Comparison of ENCODE assay signal across 14 cellular contexts in the genomic region with DNA sequence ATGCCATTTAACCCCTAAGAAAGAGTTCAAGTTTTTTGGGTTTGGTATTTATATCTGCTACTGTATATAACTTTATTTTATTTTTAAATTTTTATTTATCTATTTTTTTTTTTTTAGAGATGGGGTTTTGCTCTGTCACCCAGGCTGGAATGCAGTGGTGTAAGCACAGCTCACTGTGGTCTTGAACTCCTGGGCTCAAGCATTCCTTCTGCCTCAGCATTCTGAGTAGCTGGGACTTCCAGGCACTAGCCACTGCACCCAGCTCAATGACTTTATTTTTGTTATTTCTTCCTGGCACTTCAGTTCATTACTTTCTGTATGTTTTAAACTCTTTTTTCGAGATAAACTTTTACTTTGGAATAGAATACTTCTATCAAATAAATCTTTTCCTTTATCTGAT. TPM values are rescaled to one million over a fixed set of nuclear protein-coding genes. Genes with fewer than 3 reads are reported as not detected.
DNase-seq lines count a peak whose midpoint lies in the region; ATAC-seq and TF ChIP-seq lines count a peak whose summit lies in the region.
"Had no signal": no experiment of that assay in that cellular context is flagged by ENCODE, and none has a peak within 500 bp of the region (broad histone marks: within the 10 kb centered on the region; RNA-seq: fewer than 3 reads in every experiment).

No MANE protein-coding gene starts in this region.

- peak; percentile 33 for DNase-seq in EH (ENCODE audit: low read depth)
- DNase-seq in HFFc6 = peak; percentile 12
- DNase-seq in brain microvascular endothelial cell = peak; percentile 11
- DNase-seq in myocyte (ENCODE audit: low read depth) = peak; percentile 5
- no peak for DNase-seq in NCI-H2227 (lab: John Stamatoyannopoulos, UW; ENCODE audit: unreplicated experiment)
- DNase-seq: 8988T; CD4-positive, CD25-positive, alpha-beta regulatory T cell; DMS53; GDM1 had no signal

- H3K27me3 ChIP-seq in brain microvascular endothelial cell (replicated peaks) = no peaks in the 10 kb centered on the region

- TF ChIP-seq CTCF in HFFc6 (IDR thresholded peaks at IDR 0.05) = no peak
- TF ChIP-seq CTCF in brain microvascular endothelial cell (IDR thresholded peaks at IDR 0.05; ENCODE audit: low read depth, low read length, missing control alignments) = no peak

- no peak overlapping the region for H3K27ac ChIP-seq in brain microvascular endothelial cell
- H3K27ac ChIP-seq: BLaER1 treated with 17β-estradiol and CSF1 and Interleukin-3, amounts not matched to agents 10 nM and 100 nM had no signal

- no peak overlapping the region for H3K27ac Mint-ChIP-seq in HFFc6
- H3K27ac Mint-ChIP-seq: CD4-positive, CD25-positive, alpha-beta regulatory T cell had no signal

- H3K4me1 Mint-ChIP-seq in HFFc6 (ENCODE audit: low read depth) = no peaks in the 10 kb centered on the region
- H3K4me1 Mint-ChIP-seq: CD4-positive, CD25-positive, alpha-beta regulatory T cell had no signal

- no peaks in the 10 kb centered on the region for H3K36me3 Mint-ChIP-seq in HFFc6 (ENCODE audit: low read depth)

- H3K4me3 ChIP-seq in brain microvascular endothelial cell (ENCODE audit: low read depth, low read length) = no peak overlapping the region
- H3K4me3 ChIP-seq: BLaER1 treated with 17β-estradiol and CSF1 and Interleukin-3, amounts not matched to agents 10 nM and 100 nM had no signal

- no peaks in the 10 kb centered on the region for H3K9me3 Mint-ChIP-seq in HFFc6
- H3K9me3 Mint-ChIP-seq: CD4-positive, CD25-positive, alpha-beta regulatory T cell had no signal

- in situ Hi-C loops in brain microvascular endothelial cell (cut with HindIII; ENCODE audit: low pct_ligation_motif_present, low sequenced_read_pairs) = no loop called here

- ATAC-seq in HG03342 (IDR thresholded peaks at IDR 0.05; ENCODE audit: unreplicated experiment) (no peak), HG02571 (IDR thresholded peaks at IDR 0.05; ENCODE audit: unreplicated experiment) (no peak)
- ATAC-seq: HepG2 had no signal

- H3K36me3 ChIP-seq in brain microvascular endothelial cell (replicated peaks) = no peaks in the 10 kb centered on the region

- no peaks in the 10 kb centered on the region for H3K27me3 Mint-ChIP-seq in HFFc6 (ENCODE audit: insufficient read depth)
- H3K27me3 Mint-ChIP-seq: CD4-positive, CD25-positive, alpha-beta regulatory T cell had no signal

- H3K4me3 Mint-ChIP-seq in HFFc6 = no peak overlapping the region
- H3K4me3 Mint-ChIP-seq: CD4-positive, CD25-positive, alpha-beta regulatory T cell had no signal

RNA-seq across cellular contexts. Expression of a gene that starts 42.4 kb away (rescaled TPM):
- total RNA-seq in HFFc6 (2021; fragmentation: NEBNext Ultra II Directional; extraction: Animal tissue kit (Norgen Biotek cat#: 25700)) = under 1 TPM in 2 of 6 experiments, not detected in 4; 0.23 to 0.65 TPM
- not detected in 2 replicates for total RNA-seq in myocyte
- polyA plus RNA-seq in myocyte (2012) = 0.55 TPM
- total RNA-seq: CD4-positive, CD25-positive, alpha-beta regulatory T cell; Daoy had no signal
- polyA plus RNA-seq: CD4-positive, CD25-positive, alpha-beta regulatory T cell had no signal
